Comparison of ENCODE assay signal across 11 cellular contexts in the genomic region with DNA sequence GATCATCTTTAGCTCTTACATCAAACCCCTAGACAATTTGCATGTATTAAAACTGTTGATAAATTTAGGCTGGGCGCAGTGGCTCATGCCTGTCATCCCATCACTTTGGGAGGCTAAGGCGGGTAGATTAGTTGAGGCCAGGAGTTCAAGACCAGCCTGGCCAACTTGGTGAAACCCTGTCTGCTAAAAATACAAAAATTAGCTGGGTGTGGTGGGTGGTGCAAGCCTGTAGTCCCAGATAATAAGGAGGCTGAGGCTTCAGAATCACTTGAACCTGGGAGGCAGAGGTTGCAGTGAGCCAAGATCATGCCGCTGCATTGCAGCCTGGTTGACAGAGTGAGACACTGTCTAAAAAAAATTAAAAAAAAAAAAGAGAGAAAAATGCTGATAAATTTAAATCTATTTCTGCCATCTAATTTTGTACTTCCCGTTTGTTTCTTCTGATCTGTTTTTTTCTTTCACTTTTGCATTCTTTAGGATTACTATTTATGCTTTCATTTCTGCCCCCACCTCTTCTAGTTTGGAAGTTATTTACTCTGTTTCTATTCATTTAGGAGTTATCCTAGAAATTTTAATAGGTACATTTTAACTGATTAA. TPM values are rescaled to one million over a fixed set of nuclear protein-coding genes. Genes with fewer than 3 reads are reported as not detected.
DNase-seq lines count a peak whose midpoint lies in the region; ATAC-seq and TF ChIP-seq lines count a peak whose summit lies in the region.
"Had no signal": no experiment of that assay in that cellular context is flagged by ENCODE, and none has a peak within 500 bp of the region (broad histone marks: within the 10 kb centered on the region; RNA-seq: fewer than 3 reads in every experiment).

No MANE protein-coding gene starts in this region.

- peak overlapping the region; percentile 63 for H3K4me3 Mint-ChIP-seq in activated CD8-positive, alpha-beta memory T cell treated with anti-CD3 and anti-CD28 coated beads, Interleukin-2, amount 10 ng/mL, durations not matched to agents 7 days and 5 days
- peak overlapping the region; percentile 62 for H3K4me3 Mint-ChIP-seq in activated CD4-positive, alpha-beta memory T cell treated with anti-CD3 and anti-CD28 coated beads, Interleukin-2, amount 10 ng/mL, durations not matched to agents 7 days and 5 days
- peak overlapping the region in 6 of 10 donors; percentile 2 to 54 (median 4) for H3K4me3 Mint-ChIP-seq in naive thymus-derived CD8-positive, alpha-beta T cell

- H3K27me3 ChIP-seq in MM.1S (replicated peaks; ENCODE audit: insufficient read depth, low read length) (no peaks in the 10 kb centered on the region), SJCRH30 (no peaks in the 10 kb centered on the region)
- H3K27me3 ChIP-seq: colonic mucosa had no signal

- H3K9me3 Mint-ChIP-seq in activated CD8-positive, alpha-beta memory T cell treated with anti-CD3 and anti-CD28 coated beads, Interleukin-2, amount 10 ng/mL, durations not matched to agents 7 days and 5 days (ENCODE audit: low read depth) = no peaks in the 10 kb centered on the region
- H3K9me3 Mint-ChIP-seq in activated CD4-positive, alpha-beta memory T cell treated with anti-CD3 and anti-CD28 coated beads, Interleukin-2, amount 10 ng/mL, durations not matched to agents 7 days and 5 days = no peaks in the 10 kb centered on the region
- H3K9me3 Mint-ChIP-seq in naive thymus-derived CD8-positive, alpha-beta T cell = peaks cover 0 to 2% (median 0%) of the 10 kb centered on the region in 9 donors

- H3K9me3 ChIP-seq in MM.1S (replicated peaks; ENCODE audit: insufficient read depth, low read length) (no peaks in the 10 kb centered on the region), SJCRH30 (replicated peaks) (no peaks in the 10 kb centered on the region)
- H3K9me3 ChIP-seq: colonic mucosa had no signal

- H3K9ac ChIP-seq in MM.1S (ENCODE audit: low read length) = peak overlapping the region; percentile 60

- H3K27ac Mint-ChIP-seq in activated CD8-positive, alpha-beta memory T cell treated with anti-CD3 and anti-CD28 coated beads, Interleukin-2, amount 10 ng/mL, durations not matched to agents 7 days and 5 days = peak overlapping the region; percentile 78
- peak overlapping the region; percentile 56 for H3K27ac Mint-ChIP-seq in activated CD4-positive, alpha-beta memory T cell treated with anti-CD3 and anti-CD28 coated beads, Interleukin-2, amount 10 ng/mL, durations not matched to agents 7 days and 5 days
- peak overlapping the region in 5 of 10 donors; percentile 0 to 53 (median 12) for H3K27ac Mint-ChIP-seq in naive thymus-derived CD8-positive, alpha-beta T cell

- peak overlapping the region; percentile 77 for H3K4me2 ChIP-seq in MM.1S (ENCODE audit: low read depth, low read length)

- H2AFZ ChIP-seq in MM.1S (ENCODE audit: low read length) = peak overlapping the region; percentile 39

- H3K4me1 Mint-ChIP-seq in activated CD8-positive, alpha-beta memory T cell treated with anti-CD3 and anti-CD28 coated beads, Interleukin-2, amount 10 ng/mL, durations not matched to agents 7 days and 5 days = peaks cover 41% of the 10 kb centered on the region
- peaks cover 44% of the 10 kb centered on the region for H3K4me1 Mint-ChIP-seq in activated CD4-positive, alpha-beta memory T cell treated with anti-CD3 and anti-CD28 coated beads, Interleukin-2, amount 10 ng/mL, durations not matched to agents 7 days and 5 days
- H3K4me1 Mint-ChIP-seq in naive thymus-derived CD8-positive, alpha-beta T cell = peaks cover 20 to 49% (median 41%) of the 10 kb centered on the region in 4 donors

- peaks cover 12% of the 10 kb centered on the region for H3K36me3 Mint-ChIP-seq in activated CD8-positive, alpha-beta memory T cell treated with anti-CD3 and anti-CD28 coated beads, Interleukin-2, amount 10 ng/mL, durations not matched to agents 7 days and 5 days
- H3K36me3 Mint-ChIP-seq in activated CD4-positive, alpha-beta memory T cell treated with anti-CD3 and anti-CD28 coated beads, Interleukin-2, amount 10 ng/mL, durations not matched to agents 7 days and 5 days (ENCODE audit: low read depth) = peaks cover 4% of the 10 kb centered on the region
- H3K36me3 Mint-ChIP-seq in naive thymus-derived CD8-positive, alpha-beta T cell = no peaks in the 10 kb centered on the region

- H3K79me2 ChIP-seq in MM.1S (ENCODE audit: low read length) = peaks cover 14% of the 10 kb centered on the region

- CTCF ChIA-PET in activated CD8-positive, alpha-beta memory T cell treated with anti-CD3 and anti-CD28 coated beads, Interleukin-2, amount 10 ng/mL, durations not matched to agents 7 days and 5 days (lab: Charles Lee) = no interaction called here
- CTCF ChIA-PET in activated CD4-positive, alpha-beta memory T cell treated with anti-CD3 and anti-CD28 coated beads, Interleukin-2, amount 10 ng/mL, durations not matched to agents 7 days and 5 days (lab: Charles Lee) = no interaction called here

- H3K27ac ChIP-seq in MM.1S (ENCODE audit: low read length) (peak overlapping the region; percentile 90), SJCRH30 (no peak overlapping the region)
- H3K27ac ChIP-seq: colonic mucosa had no signal

- POLR2A ChIA-PET in activated CD4-positive, alpha-beta memory T cell treated with anti-CD3 and anti-CD28 coated beads, Interleukin-2, amount 10 ng/mL, durations not matched to agents 7 days and 5 days (lab: Charles Lee) = interaction anchor here (4.4 kb wide), 1 partner anchor 16 kb away, joined by 60 read pairs; no protein-coding TSS in a partner anchor
- POLR2A ChIA-PET in naive thymus-derived CD8-positive, alpha-beta T cell (lab: Charles Lee) = no interaction called here

- H3K4me1 ChIP-seq in MM.1S (ENCODE audit: low read length) (peaks cover 45% of the 10 kb centered on the region), SJCRH30 (peaks cover 3% of the 10 kb centered on the region; the same call in 1 of the 2 replicates)
- H3K4me1 ChIP-seq: colonic mucosa had no signal

- no peak for TF ChIP-seq CTCF in MM.1S (IDR thresholded peaks at IDR 0.05; ENCODE audit: low read length)

- H4K20me1 ChIP-seq in MM.1S (ENCODE audit: insufficient read depth, low read length) = no peaks in the 10 kb centered on the region

- H3K36me3 ChIP-seq in MM.1S (replicated peaks; ENCODE audit: insufficient read depth, low read length) = no peaks in the 10 kb centered on the region
- no peaks in the 10 kb centered on the region for H3K36me3 ChIP-seq in SJCRH30
- H3K36me3 ChIP-seq: colonic mucosa had no signal

- no peaks in the 10 kb centered on the region for H3K27me3 Mint-ChIP-seq in activated CD8-positive, alpha-beta memory T cell treated with anti-CD3 and anti-CD28 coated beads, Interleukin-2, amount 10 ng/mL, durations not matched to agents 7 days and 5 days
- no peaks in the 10 kb centered on the region for H3K27me3 Mint-ChIP-seq in activated CD4-positive, alpha-beta memory T cell treated with anti-CD3 and anti-CD28 coated beads, Interleukin-2, amount 10 ng/mL, durations not matched to agents 7 days and 5 days
- no peaks in the 10 kb centered on the region for H3K27me3 Mint-ChIP-seq in naive thymus-derived CD8-positive, alpha-beta T cell

- no peak for DNase-seq in activated CD8-positive, alpha-beta memory T cell treated with anti-CD3 and anti-CD28 coated beads, Interleukin-2, amount 10 ng/mL, durations not matched to agents 7 days and 5 days
- DNase-seq in activated CD8-positive, alpha-beta memory T cell treated with anti-CD3 and anti-CD28 coated beads, Interleukin-2, amount 50 U/mL, for 48 hours = no peak
- DNase-seq in MM.1S (peak; percentile 71), superior temporal gyrus (ENCODE audit: extremely low spot score) (no peak), SJCRH30 (no peak)
- no peak for DNase-seq in activated CD4-positive, alpha-beta memory T cell treated with anti-CD3 and anti-CD28 coated beads, Interleukin-2, amount 10 ng/mL, durations not matched to agents 7 days and 5 days
- DNase-seq in naive thymus-derived CD8-positive, alpha-beta T cell = no peak
- DNase-seq: activated CD4-positive, alpha-beta T cell treated with anti-CD3 and anti-CD28 coated beads, Interleukin-2, amount 50 U/mL, for 4 hours; amygdala; colonic mucosa had no signal

- H3K9me2 ChIP-seq in MM.1S (replicated peaks; ENCODE audit: insufficient read depth, low read length) = no peaks in the 10 kb centered on the region

- H3K4me3 ChIP-seq in MM.1S (ENCODE audit: low read length) (peak overlapping the region; percentile 47), SJCRH30 (no peak overlapping the region)
- H3K4me3 ChIP-seq: colonic mucosa had no signal

- no peak for ATAC-seq in activated CD8-positive, alpha-beta memory T cell treated with anti-CD3 and anti-CD28 coated beads, Interleukin-2, amount 10 ng/mL, durations not matched to agents 7 days and 5 days
- no peak for ATAC-seq in naive thymus-derived CD8-positive, alpha-beta T cell
- ATAC-seq in GM19035 (IDR thresholded peaks at IDR 0.05; ENCODE audit: unreplicated experiment) = no peak

- H3F3A ChIP-seq in MM.1S (ENCODE audit: insufficient read depth, low read length) = peaks cover 53% of the 10 kb centered on the region

RNA-seq across cellular contexts. Expression of a gene that starts 3.1 kb away (rescaled TPM):
- 10 to 100 TPM; 29.5 to 30.3 TPM for total RNA-seq in activated CD8-positive, alpha-beta memory T cell treated with anti-CD3 and anti-CD28 coated beads, Interleukin-2, amount 10 ng/mL, durations not matched to agents 7 days and 5 days
- 10 to 100 TPM; 30.6 to 31.0 TPM for total RNA-seq in activated CD4-positive, alpha-beta memory T cell treated with anti-CD3 and anti-CD28 coated beads, Interleukin-2, amount 10 ng/mL, durations not matched to agents 7 days and 5 days
- 10 to 100 TPM; 10.5 to 14.0 TPM for total RNA-seq in naive thymus-derived CD8-positive, alpha-beta T cell
- polyA plus RNA-seq in naive thymus-derived CD8-positive, alpha-beta T cell = 1 to 10 TPM; 5.5 to 9.4 (median 8.0) TPM
- 3.6 and 4.2 TPM in 2 replicates for total RNA-seq in SJCRH30 (2014; rRNA removed; shearing (Covaris generic))

Comparison
In these comparisons a context has a peak if more than half of its experiments do, and no peak if none do; other contexts are left out.
1. H3K4me3 Mint-ChIP-seq: peak in every context shown above with its lines; median percentile 63 in activated CD8-positive, alpha-beta memory T cell treated with anti-CD3 and anti-CD28 coated beads, Interleukin-2, amount 10 ng/mL, durations not matched to agents 7 days and 5 days; 62 in activated CD4-positive, alpha-beta memory T cell treated with anti-CD3 and anti-CD28 coated beads, Interleukin-2, amount 10 ng/mL, durations not matched to agents 7 days and 5 days; 4 in naive thymus-derived CD8-positive, alpha-beta T cell.